In the genomic region with DNA sequence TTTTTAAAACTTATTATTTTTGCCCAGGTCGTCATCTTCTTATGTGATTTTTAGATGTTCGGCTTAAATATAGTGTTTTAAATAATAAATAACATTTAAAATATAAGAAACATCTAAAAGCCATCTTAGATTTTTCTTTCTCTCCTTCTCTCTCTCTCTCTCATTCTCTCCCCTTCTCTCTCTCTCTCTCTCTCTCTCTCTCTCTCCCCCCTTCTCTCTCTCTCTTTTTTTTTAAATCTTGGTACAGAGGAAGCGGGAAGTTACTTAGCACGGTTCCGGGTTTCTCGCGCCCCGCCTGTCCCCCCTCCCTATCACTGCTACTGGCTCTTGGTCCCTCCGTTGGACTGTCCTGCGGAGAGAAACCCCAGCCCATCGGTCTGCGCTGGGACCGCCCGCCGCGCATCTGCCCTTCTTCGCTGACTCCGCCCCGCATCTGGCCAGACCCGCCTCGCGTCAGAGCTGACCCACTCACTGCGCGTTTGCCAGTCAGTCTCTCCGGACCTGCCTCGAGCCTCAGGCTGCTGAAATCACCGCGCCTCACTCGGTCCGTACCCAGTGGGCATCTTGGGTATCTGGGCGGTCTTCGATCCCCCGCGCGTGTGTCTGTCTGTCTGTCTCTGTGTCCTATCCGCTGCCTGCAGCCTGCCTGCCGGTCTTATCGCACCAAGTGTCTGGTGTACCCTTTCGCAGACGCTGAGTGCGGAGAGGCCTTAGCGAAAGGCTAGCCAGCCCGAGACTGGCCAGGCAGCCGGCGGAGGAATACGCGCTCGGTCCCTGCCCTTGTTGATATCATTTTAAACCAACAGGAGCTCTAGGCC, we compare ENCODE assay signal across 8 cellular contexts. TPM values are rescaled to one million over a fixed set of nuclear protein-coding genes. Genes with fewer than 3 reads are reported as not detected.
DNase-seq lines count a peak whose midpoint lies in the region; ATAC-seq and TF ChIP-seq lines count a peak whose summit lies in the region.

A gene (plus strand): TSS at position 489 of the 818 bp plus-strand sequence. CDS start 739 bp downstream, outside the sequence.

- H3K36me3 ChIP-seq in muscle layer of colon (ENCODE audit: insufficient read depth, low read length) (no peaks in the 10 kb centered on the region), aorta (ENCODE audit: control insufficient read depth in 1 of 2, insufficient read depth in 2 of 2, low read length in 1 of 2) (no peaks in the 10 kb centered on the region)

- intact Hi-C loops in aorta (cut with DNase I): no loop called here

- H3K9me3 ChIP-seq in muscle layer of colon (ENCODE audit: low read length): no peaks in the 10 kb centered on the region
- H3K9me3 ChIP-seq in aorta (ENCODE audit: control insufficient read depth, low read length): no peaks in the 10 kb centered on the region

- H3K27ac ChIP-seq in muscle layer of colon (ENCODE audit: low read depth, low read length) (peak within 1 kb of the TSS; percentile 81), aorta (ENCODE audit: low read depth in 1 of 2, low read length in 2 of 2) (peak within 1 kb of the TSS in 1 of 2 donors; percentile 87)

- WGBS in aorta, 2 donors: 4 to 11% methylated on average over 48 of the region's 48 CpGs

- ATAC-seq in aorta (ENCODE audit: low FRiP score) (peak; percentile 96), GM18870 (IDR thresholded peaks at IDR 0.05; ENCODE audit: unreplicated experiment) (no peak)

- peak within 1 kb of the TSS; percentile 38 for H3K9ac ChIP-seq in muscle layer of colon (ENCODE audit: low read length)

- peak within 1 kb of the TSS; percentile 69 for H3K4me3 ChIP-seq in AG10803 (ENCODE audit: low read length)
- H3K4me3 ChIP-seq in fibroblast of pulmonary artery (replicated peaks; ENCODE audit: low read depth, low read length): peak within 1 kb of the TSS; percentile 56
- H3K4me3 ChIP-seq in muscle layer of colon (ENCODE audit: low read depth in 1 of 2, low read length in 2 of 2): peak within 1 kb of the TSS; percentile 57 to 62
- H3K4me3 ChIP-seq in aorta (ENCODE audit: low read length in 2 of 2): peak within 1 kb of the TSS; percentile 29 to 79

- TF ChIP-seq CTCF in AG10803 (conservative IDR thresholded peaks at IDR 0.05; ENCODE audit: low read length) (no peak), fibroblast of pulmonary artery (IDR thresholded peaks at IDR 0.05; ENCODE audit: low read length, missing control alignments) (no peak)

- peaks cover 0 to 11% of the 10 kb centered on the region in 2 donors for H3K27me3 ChIP-seq in muscle layer of colon (ENCODE audit: control insufficient read depth in 1 of 2, insufficient read depth in 2 of 2, low read length in 2 of 2)
- H3K27me3 ChIP-seq in aorta (ENCODE audit: control insufficient read depth in 1 of 2, insufficient read depth in 2 of 2, low read length in 1 of 2): no peaks in the 10 kb centered on the region

- H3K4me1 ChIP-seq in muscle layer of colon (ENCODE audit: insufficient read depth, low read length) (peaks cover 8% of the 10 kb centered on the region), aorta (ENCODE audit: control insufficient read depth in 1 of 2, insufficient read depth in 2 of 2, low read length in 2 of 2) (no peaks in the 10 kb centered on the region)

- DNase-seq in AG10803 (ENCODE audit: low read depth) (peak; percentile 88), NCI-H69 (lab: John Stamatoyannopoulos, UW) (peak; percentile 47), fibroblast of pulmonary artery (ENCODE audit: low read depth) (peak; percentile 83), aorta (peak; percentile 88 to 92), NCI-H1417 treated with DMSO at 0.1 percent for 48 hours (lab: John Stamatoyannopoulos, UW) (no peak)
- DNase-seq in effector CD4-positive, alpha-beta T cell: no peak

RNA-seq across cellular contexts. Expression of the gene that starts here (rescaled TPM):
- 1 to 10 TPM; 2.5 to 3.8 TPM for total RNA-seq in aorta
- polyA plus RNA-seq in aorta: 1 to 10 TPM; 1.3 to 2.4 TPM

Comparison
In these comparisons a context has a peak if more than half of its experiments do, and no peak if none do; other contexts are left out.
1. DNase-seq: peak in AG10803 (single experiment), NCI-H69 (single experiment), fibroblast of pulmonary artery (single experiment) and aorta (2 of 2); none in effector CD4-positive, alpha-beta T cell (single experiment) and NCI-H1417 treated with DMSO at 0.1 percent for 48 hours (single experiment).
2. Peak in every context shown above with its lines, with median percentiles within 50 percentile points of each other: H3K4me3 ChIP-seq.